ENCODE assay signal across 2 cellular contexts in the genomic region with DNA sequence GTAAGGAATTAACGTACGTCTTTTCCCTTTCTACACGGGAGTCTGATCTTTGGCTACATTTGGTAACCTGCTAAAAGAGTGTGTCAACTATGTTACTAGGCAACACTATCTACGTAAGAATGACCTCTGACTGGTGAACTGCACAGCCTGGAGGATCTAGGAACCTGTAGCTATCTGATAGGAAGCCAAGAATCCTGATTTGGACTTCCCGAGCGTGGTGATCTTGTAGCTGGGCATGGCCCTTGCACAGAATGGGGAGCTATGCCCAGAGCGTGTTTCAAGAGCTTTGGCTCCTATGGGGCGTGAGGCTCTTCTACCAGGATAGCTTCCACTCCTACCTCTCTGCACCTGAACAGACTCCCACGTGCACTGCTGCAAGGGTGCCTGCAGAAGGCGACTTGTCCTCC.
TF ChIP-seq lines count a peak whose summit lies in the region.

No MANE protein-coding gene starts in this region.

TF ChIP-seq in IMR-90, 13 proteins besides CTCF, POLR2A, EP300 and RAD21:
- no peak for TF ChIP-seq CEBPB (IDR thresholded peaks at IDR 0.05; ENCODE audit: low read depth, low read length)
- no peak for TF ChIP-seq RFX5 (IDR thresholded peaks at IDR 0.05; ENCODE audit: low read depth, low read length)
- no peak for TF ChIP-seq MAFK (IDR thresholded peaks at IDR 0.05; ENCODE audit: low read depth, low read length)
- no peak for TF ChIP-seq MAZ (IDR thresholded peaks at IDR 0.05; ENCODE audit: borderline replicate concordance, low read depth, low read length)
- TF ChIP-seq SMC3 (IDR thresholded peaks at IDR 0.05; ENCODE audit: low read depth, low read length) = no peak
- TF ChIP-seq BHLHE40 (IDR thresholded peaks at IDR 0.05; ENCODE audit: low read depth, low read length) = no peak
- TF ChIP-seq, protein P1, sequence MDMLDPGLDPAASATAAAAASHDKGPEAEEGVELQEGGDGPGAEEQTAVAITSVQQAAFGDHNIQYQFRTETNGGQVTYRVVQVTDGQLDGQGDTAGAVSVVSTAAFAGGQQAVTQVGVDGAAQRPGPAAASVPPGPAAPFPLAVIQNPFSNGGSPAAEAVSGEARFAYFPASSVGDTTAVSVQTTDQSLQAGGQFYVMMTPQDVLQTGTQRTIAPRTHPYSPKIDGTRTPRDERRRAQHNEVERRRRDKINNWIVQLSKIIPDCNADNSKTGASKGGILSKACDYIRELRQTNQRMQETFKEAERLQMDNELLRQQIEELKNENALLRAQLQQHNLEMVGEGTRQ (IDR thresholded peaks at IDR 0.05; ENCODE audit: low read depth, low read length) = no peak

TF ChIP-seq in K562, 482 proteins besides CTCF, POLR2A, EP300 and RAD21:
- TF ChIP-seq NFXL1 (CRISPR knock-in tag; IDR thresholded peaks at IDR 0.05) (no peak), BRD4 (IDR thresholded peaks at IDR 0.05) (no peak), ASH1L (IDR thresholded peaks at IDR 0.05; ENCODE audit: borderline replicate concordance, low read depth, partially characterized antibody) (no peak), ARNT (IDR thresholded peaks at IDR 0.05) (no peak), NR2C2 (CRISPR knock-in tag; IDR thresholded peaks at IDR 0.05) (no peak), NR2C2 (tag; IDR thresholded peaks at IDR 0.05) (peak; percentile 58), RFX1 (IDR thresholded peaks at IDR 0.05) (peak; percentile 37; the same call in 1 of the 2 replicates), CSDE1 (IDR thresholded peaks at IDR 0.05) (no peak), CBFA2T3 (IDR thresholded peaks at IDR 0.05) (no peak), ZNF707 (CRISPR knock-in tag; conservative IDR thresholded peaks at IDR 0.05) (no peak), BDP1 (IDR thresholded peaks at IDR 0.05; ENCODE audit: insufficient read depth, insufficient read length) (no peak), ZNF239 (CRISPR knock-in tag; IDR thresholded peaks at IDR 0.05) (no peak)
- TF ChIP-seq, protein P2, sequence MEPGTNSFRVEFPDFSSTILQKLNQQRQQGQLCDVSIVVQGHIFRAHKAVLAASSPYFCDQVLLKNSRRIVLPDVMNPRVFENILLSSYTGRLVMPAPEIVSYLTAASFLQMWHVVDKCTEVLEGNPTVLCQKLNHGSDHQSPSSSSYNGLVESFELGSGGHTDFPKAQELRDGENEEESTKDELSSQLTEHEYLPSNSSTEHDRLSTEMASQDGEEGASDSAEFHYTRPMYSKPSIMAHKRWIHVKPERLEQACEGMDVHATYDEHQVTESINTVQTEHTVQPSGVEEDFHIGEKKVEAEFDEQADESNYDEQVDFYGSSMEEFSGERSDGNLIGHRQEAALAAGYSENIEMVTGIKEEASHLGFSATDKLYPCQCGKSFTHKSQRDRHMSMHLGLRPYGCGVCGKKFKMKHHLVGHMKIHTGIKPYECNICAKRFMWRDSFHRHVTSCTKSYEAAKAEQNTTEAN (CRISPR knock-in tag; IDR thresholded peaks at IDR 0.05) = no peak
- TF ChIP-seq, protein P3, sequence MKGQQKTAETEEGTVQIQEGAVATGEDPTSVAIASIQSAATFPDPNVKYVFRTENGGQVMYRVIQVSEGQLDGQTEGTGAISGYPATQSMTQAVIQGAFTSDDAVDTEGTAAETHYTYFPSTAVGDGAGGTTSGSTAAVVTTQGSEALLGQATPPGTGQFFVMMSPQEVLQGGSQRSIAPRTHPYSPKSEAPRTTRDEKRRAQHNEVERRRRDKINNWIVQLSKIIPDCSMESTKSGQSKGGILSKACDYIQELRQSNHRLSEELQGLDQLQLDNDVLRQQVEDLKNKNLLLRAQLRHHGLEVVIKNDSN (CRISPR knock-in tag; IDR thresholded peaks at IDR 0.05) = no peak
- TF ChIP-seq, protein P4, sequence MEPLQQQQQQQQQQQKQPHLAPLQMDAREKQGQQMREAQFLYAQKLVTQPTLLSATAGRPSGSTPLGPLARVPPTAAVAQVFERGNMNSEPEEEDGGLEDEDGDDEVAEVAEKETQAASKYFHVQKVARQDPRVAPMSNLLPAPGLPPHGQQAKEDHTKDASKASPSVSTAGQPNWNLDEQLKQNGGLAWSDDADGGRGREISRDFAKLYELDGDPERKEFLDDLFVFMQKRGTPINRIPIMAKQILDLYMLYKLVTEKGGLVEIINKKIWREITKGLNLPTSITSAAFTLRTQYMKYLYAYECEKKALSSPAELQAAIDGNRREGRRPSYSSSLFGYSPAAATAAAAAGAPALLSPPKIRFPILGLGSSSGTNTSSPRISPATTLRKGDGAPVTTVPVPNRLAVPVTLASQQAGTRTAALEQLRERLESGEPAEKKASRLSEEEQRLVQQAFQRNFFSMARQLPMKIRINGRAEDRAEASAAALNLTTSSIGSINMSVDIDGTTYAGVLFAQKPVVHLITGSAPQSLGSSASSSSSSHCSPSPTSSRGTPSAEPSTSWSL (CRISPR knock-in tag; IDR thresholded peaks at IDR 0.05; ENCODE audit: borderline replicate concordance) = no peak
